21 cellular contexts compared by ENCODE assay signal in genomic region chr12:6831450-6831995, GRCh38.
"Had no signal": no experiment of that assay in that cellular context is flagged by ENCODE, and none has a peak within 500 bp of the region (broad histone marks: within the 10 kb centered on the region; RNA-seq: fewer than 3 reads in every experiment).

No MANE protein-coding gene starts in this region.

- DNase-seq: activated CD4-positive, alpha-beta T cell treated with anti-CD3 and anti-CD28 coated beads, Interleukin-2, amount 50 U/mL, for 48 hours; activated naive CD4-positive, alpha-beta T cell treated with Interleukin-2 at 50 U/mL for 16 hours; activated naive CD8-positive, alpha-beta T cell treated with anti-CD3 and anti-CD28 coated beads, Interleukin-2, amount 10 ng/mL, durations not matched to agents 7 days and 5 days; activated T-cell treated with anti-CD3 and anti-CD28 coated beads, Interleukin-2, amount 50 U/mL, for 48 hours; amniotic stem cell; cerebellar nuclear complex; esophagus squamous epithelium; heart right ventricle; naive B cell; nucleus accumbens; small intestine; stimulated activated CD4-positive, alpha-beta T cell treated with anti-CD3 and anti-CD28 coated beads, Interleukin-2, amount 100 ng/mL, for 24 hours; stomach; uterus had no signal

- H3K4me3 ChIP-seq: coronary artery, esophagus squamous epithelium, gastroesophageal sphincter, heart right ventricle, lung, stomach, suprapubic skin, tibial nerve, uterus had no signal

- H3K9me3 ChIP-seq: esophagus squamous epithelium, gastroesophageal sphincter, heart right ventricle, stomach, suprapubic skin, tibial nerve, uterus had no signal

- H3K36me3 Mint-ChIP-seq: activated naive CD8-positive, alpha-beta T cell treated with anti-CD3 and anti-CD28 coated beads, Interleukin-2, amount 10 ng/mL, durations not matched to agents 7 days and 5 days; stimulated activated memory B cell treated with anti-CD40 and anti-IgM and Interleukin-4, amounts not matched to agents 10 μg/mL and 1 μg/mL and 100 μg/mL, for 72 hours had no signal

- H3K4me3 Mint-ChIP-seq: activated naive CD8-positive, alpha-beta T cell treated with anti-CD3 and anti-CD28 coated beads, Interleukin-2, amount 10 ng/mL, durations not matched to agents 7 days and 5 days; stimulated activated memory B cell treated with anti-CD40 and anti-IgM and Interleukin-4, amounts not matched to agents 10 μg/mL and 1 μg/mL and 100 μg/mL, for 72 hours; T-helper 2 cell treated with Interferon-gamma antibody and Interleukin-4, amounts not matched to agents 5 μg/mL and 100 μg/mL, for 36 hours had no signal

- H3K27ac ChIP-seq: coronary artery, esophagus squamous epithelium, gastroesophageal sphincter, stomach, suprapubic skin, tibial nerve had no signal

- H3K9me3 Mint-ChIP-seq: activated naive CD8-positive, alpha-beta T cell treated with anti-CD3 and anti-CD28 coated beads, Interleukin-2, amount 10 ng/mL, durations not matched to agents 7 days and 5 days; naive B cell; stimulated activated memory B cell treated with anti-CD40 and anti-IgM and Interleukin-4, amounts not matched to agents 10 μg/mL and 1 μg/mL and 100 μg/mL, for 72 hours; T-helper 2 cell treated with Interferon-gamma antibody and Interleukin-4, amounts not matched to agents 5 μg/mL and 100 μg/mL, for 36 hours had no signal

- H3K27ac Mint-ChIP-seq: activated naive CD8-positive, alpha-beta T cell treated with anti-CD3 and anti-CD28 coated beads, Interleukin-2, amount 10 ng/mL, durations not matched to agents 7 days and 5 days; stimulated activated memory B cell treated with anti-CD40 and anti-IgM and Interleukin-4, amounts not matched to agents 10 μg/mL and 1 μg/mL and 100 μg/mL, for 72 hours; T-helper 2 cell treated with Interferon-gamma antibody and Interleukin-4, amounts not matched to agents 5 μg/mL and 100 μg/mL, for 36 hours had no signal

- H3K27me3 ChIP-seq: gastroesophageal sphincter, suprapubic skin, tibial nerve, uterus had no signal

- H3K36me3 ChIP-seq: uterus had no signal
